In the genomic region with DNA sequence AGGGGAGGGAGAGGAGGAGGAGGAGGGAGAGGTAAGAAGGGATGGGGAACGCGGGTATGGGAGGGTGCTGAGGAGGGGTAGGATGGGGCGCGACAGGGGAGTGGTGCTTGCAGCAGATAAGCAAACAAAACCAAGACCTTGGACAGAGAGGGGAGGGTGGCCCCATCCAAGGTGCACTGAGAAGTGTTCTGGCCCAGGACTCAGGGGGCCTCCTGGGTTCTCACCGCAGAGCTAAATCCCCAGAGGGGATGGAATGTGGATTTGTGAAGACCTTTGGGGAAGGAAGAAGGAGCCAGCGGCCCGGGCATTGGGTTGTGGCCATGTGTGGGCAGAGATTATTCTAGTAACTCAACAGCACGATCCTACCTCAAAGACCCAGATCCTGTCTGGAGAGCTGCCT, we compare ENCODE assay signal across 1 cellular context.
TF ChIP-seq lines count a peak whose summit lies in the region.

No MANE protein-coding gene starts in this region.

TF ChIP-seq in H1, 55 proteins besides CTCF, POLR2A, EP300 and RAD21 (continued from another document):
- TF ChIP-seq, protein P1, sequence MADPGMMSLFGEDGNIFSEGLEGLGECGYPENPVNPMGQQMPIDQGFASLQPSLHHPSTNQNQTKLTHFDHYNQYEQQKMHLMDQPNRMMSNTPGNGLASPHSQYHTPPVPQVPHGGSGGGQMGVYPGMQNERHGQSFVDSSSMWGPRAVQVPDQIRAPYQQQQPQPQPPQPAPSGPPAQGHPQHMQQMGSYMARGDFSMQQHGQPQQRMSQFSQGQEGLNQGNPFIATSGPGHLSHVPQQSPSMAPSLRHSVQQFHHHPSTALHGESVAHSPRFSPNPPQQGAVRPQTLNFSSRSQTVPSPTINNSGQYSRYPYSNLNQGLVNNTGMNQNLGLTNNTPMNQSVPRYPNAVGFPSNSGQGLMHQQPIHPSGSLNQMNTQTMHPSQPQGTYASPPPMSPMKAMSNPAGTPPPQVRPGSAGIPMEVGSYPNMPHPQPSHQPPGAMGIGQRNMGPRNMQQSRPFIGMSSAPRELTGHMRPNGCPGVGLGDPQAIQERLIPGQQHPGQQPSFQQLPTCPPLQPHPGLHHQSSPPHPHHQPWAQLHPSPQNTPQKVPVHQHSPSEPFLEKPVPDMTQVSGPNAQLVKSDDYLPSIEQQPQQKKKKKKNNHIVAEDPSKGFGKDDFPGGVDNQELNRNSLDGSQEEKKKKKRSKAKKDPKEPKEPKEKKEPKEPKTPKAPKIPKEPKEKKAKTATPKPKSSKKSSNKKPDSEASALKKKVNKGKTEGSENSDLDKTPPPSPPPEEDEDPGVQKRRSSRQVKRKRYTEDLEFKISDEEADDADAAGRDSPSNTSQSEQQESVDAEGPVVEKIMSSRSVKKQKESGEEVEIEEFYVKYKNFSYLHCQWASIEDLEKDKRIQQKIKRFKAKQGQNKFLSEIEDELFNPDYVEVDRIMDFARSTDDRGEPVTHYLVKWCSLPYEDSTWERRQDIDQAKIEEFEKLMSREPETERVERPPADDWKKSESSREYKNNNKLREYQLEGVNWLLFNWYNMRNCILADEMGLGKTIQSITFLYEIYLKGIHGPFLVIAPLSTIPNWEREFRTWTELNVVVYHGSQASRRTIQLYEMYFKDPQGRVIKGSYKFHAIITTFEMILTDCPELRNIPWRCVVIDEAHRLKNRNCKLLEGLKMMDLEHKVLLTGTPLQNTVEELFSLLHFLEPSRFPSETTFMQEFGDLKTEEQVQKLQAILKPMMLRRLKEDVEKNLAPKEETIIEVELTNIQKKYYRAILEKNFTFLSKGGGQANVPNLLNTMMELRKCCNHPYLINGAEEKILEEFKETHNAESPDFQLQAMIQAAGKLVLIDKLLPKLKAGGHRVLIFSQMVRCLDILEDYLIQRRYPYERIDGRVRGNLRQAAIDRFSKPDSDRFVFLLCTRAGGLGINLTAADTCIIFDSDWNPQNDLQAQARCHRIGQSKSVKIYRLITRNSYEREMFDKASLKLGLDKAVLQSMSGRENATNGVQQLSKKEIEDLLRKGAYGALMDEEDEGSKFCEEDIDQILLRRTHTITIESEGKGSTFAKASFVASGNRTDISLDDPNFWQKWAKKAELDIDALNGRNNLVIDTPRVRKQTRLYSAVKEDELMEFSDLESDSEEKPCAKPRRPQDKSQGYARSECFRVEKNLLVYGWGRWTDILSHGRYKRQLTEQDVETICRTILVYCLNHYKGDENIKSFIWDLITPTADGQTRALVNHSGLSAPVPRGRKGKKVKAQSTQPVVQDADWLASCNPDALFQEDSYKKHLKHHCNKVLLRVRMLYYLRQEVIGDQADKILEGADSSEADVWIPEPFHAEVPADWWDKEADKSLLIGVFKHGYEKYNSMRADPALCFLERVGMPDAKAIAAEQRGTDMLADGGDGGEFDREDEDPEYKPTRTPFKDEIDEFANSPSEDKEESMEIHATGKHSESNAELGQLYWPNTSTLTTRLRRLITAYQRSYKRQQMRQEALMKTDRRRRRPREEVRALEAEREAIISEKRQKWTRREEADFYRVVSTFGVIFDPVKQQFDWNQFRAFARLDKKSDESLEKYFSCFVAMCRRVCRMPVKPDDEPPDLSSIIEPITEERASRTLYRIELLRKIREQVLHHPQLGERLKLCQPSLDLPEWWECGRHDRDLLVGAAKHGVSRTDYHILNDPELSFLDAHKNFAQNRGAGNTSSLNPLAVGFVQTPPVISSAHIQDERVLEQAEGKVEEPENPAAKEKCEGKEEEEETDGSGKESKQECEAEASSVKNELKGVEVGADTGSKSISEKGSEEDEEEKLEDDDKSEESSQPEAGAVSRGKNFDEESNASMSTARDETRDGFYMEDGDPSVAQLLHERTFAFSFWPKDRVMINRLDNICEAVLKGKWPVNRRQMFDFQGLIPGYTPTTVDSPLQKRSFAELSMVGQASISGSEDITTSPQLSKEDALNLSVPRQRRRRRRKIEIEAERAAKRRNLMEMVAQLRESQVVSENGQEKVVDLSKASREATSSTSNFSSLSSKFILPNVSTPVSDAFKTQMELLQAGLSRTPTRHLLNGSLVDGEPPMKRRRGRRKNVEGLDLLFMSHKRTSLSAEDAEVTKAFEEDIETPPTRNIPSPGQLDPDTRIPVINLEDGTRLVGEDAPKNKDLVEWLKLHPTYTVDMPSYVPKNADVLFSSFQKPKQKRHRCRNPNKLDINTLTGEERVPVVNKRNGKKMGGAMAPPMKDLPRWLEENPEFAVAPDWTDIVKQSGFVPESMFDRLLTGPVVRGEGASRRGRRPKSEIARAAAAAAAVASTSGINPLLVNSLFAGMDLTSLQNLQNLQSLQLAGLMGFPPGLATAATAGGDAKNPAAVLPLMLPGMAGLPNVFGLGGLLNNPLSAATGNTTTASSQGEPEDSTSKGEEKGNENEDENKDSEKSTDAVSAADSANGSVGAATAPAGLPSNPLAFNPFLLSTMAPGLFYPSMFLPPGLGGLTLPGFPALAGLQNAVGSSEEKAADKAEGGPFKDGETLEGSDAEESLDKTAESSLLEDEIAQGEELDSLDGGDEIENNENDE (IDR thresholded peaks at IDR 0.05; ENCODE audit: insufficient replicate concordance, low read length) = no peak
- TF ChIP-seq PHF8 (conservative IDR thresholded peaks at IDR 0.05; ENCODE audit: low read depth, low read length) (no peak), SP2 (IDR thresholded peaks at IDR 0.05; ENCODE audit: low read length) (no peak), RNF2 (IDR thresholded peaks at IDR 0.05; ENCODE audit: borderline replicate concordance, low read depth, low read length, missing control alignments, poor library complexity, severe bottlenecking) (no peak)
